ENCODE assay signal across 34 cellular contexts in genomic region chr17:71464241-71464640, GRCh38.
"Had no signal": no experiment of that assay in that cellular context is flagged by ENCODE, and none has a peak within 500 bp of the region (broad histone marks: within the 10 kb centered on the region; RNA-seq: fewer than 3 reads in every experiment).

No MANE protein-coding gene starts in this region.

- H3K4me2 ChIP-seq: PC-9 had no signal

- H3K36me3 Mint-ChIP-seq: activated CD8-positive, alpha-beta memory T cell treated with anti-CD3 and anti-CD28 coated beads, Interleukin-2, amount 10 ng/mL, durations not matched to agents 7 days and 5 days; activated naive CD8-positive, alpha-beta T cell treated with anti-CD3 and anti-CD28 coated beads for 36 hours had no signal

- ATAC-seq: activated CD8-positive, alpha-beta memory T cell treated with anti-CD3 and anti-CD28 coated beads, Interleukin-2, amount 10 ng/mL, durations not matched to agents 7 days and 5 days; K562 had no signal

- H3K27ac Mint-ChIP-seq: activated B cell treated with CpG ODN at 0.5 μM for 24 hours; activated CD4-positive, alpha-beta memory T cell treated with anti-CD3 and anti-CD28 coated beads, Interleukin-2, amount 10 ng/mL, durations not matched to agents 7 days and 5 days; activated CD8-positive, alpha-beta memory T cell treated with anti-CD3 and anti-CD28 coated beads, Interleukin-2, amount 10 ng/mL, durations not matched to agents 7 days and 5 days; activated naive CD8-positive, alpha-beta T cell treated with anti-CD3 and anti-CD28 coated beads for 36 hours had no signal

- H2AFZ ChIP-seq: PC-9 had no signal

- FAIRE-seq: K562, RCC 7860 had no signal

- H3K4me3 ChIP-seq: K562, PC-9 had no signal

- H3K9me3 Mint-ChIP-seq: activated naive CD8-positive, alpha-beta T cell treated with anti-CD3 and anti-CD28 coated beads for 36 hours had no signal

- H3K27me3 Mint-ChIP-seq: activated B cell treated with CpG ODN at 0.5 μM for 24 hours; activated CD4-positive, alpha-beta memory T cell treated with anti-CD3 and anti-CD28 coated beads, Interleukin-2, amount 10 ng/mL, durations not matched to agents 7 days and 5 days; activated CD8-positive, alpha-beta memory T cell treated with anti-CD3 and anti-CD28 coated beads, Interleukin-2, amount 10 ng/mL, durations not matched to agents 7 days and 5 days had no signal

- H3K27ac ChIP-seq: PC-9, RWPE1, VCaP had no signal

- H3K4me1 Mint-ChIP-seq: activated B cell treated with CpG ODN at 0.5 μM for 24 hours; activated CD4-positive, alpha-beta memory T cell treated with anti-CD3 and anti-CD28 coated beads, Interleukin-2, amount 10 ng/mL, durations not matched to agents 7 days and 5 days; activated CD8-positive, alpha-beta memory T cell treated with anti-CD3 and anti-CD28 coated beads, Interleukin-2, amount 10 ng/mL, durations not matched to agents 7 days and 5 days; activated naive CD8-positive, alpha-beta T cell treated with anti-CD3 and anti-CD28 coated beads for 36 hours had no signal

- H3K4me3 Mint-ChIP-seq: activated B cell treated with CpG ODN at 0.5 μM for 24 hours; activated CD4-positive, alpha-beta memory T cell treated with anti-CD3 and anti-CD28 coated beads, Interleukin-2, amount 10 ng/mL, durations not matched to agents 7 days and 5 days; activated CD8-positive, alpha-beta memory T cell treated with anti-CD3 and anti-CD28 coated beads, Interleukin-2, amount 10 ng/mL, durations not matched to agents 7 days and 5 days; activated naive CD8-positive, alpha-beta T cell treated with anti-CD3 and anti-CD28 coated beads for 36 hours had no signal

- DNase-seq: activated B cell treated with CpG ODN at 0.5 μM for 24 hours; activated CD4-positive, alpha-beta memory T cell treated with anti-CD3 and anti-CD28 coated beads, Interleukin-2, amount 10 ng/mL, durations not matched to agents 7 days and 5 days; activated CD4-positive, alpha-beta T cell treated with anti-CD3 and anti-CD28 coated beads for 48 hours; activated CD4-positive, CD25-positive, alpha-beta regulatory T cell treated with anti-CD3 and anti-CD28 coated beads, Interleukin-2, amount 50 U/mL, for 72 hours; activated CD8-positive, alpha-beta memory T cell treated with anti-CD3 and anti-CD28 coated beads for 24 hours; activated CD8-positive, alpha-beta memory T cell treated with anti-CD3 and anti-CD28 coated beads, Interleukin-2, amount 10 ng/mL, durations not matched to agents 7 days and 5 days; activated CD8-positive, alpha-beta memory T cell treated with anti-CD3 and anti-CD28 coated beads, Interleukin-2, amount 50 U/mL, for 48 hours; activated effector memory CD4-positive, alpha-beta T cell treated with Interleukin-2 at 50 U/mL for 16 hours; activated naive CD4-positive, alpha-beta T cell; activated naive CD4-positive, alpha-beta T cell treated with anti-CD3 and anti-CD28 coated beads, Interleukin-2, amount 50 U/mL, for 16 hours; activated naive CD8-positive, alpha-beta T cell treated with anti-CD3 and anti-CD28 coated beads for 36 hours; activated T-cell treated with anti-CD3 and anti-CD28 coated beads, Interleukin-2, amount 50 U/mL, for 48 hours; amniotic stem cell; aorta; caudate nucleus; cerebellar nuclear complex; NCI-H1105; NCI-H1417 treated with DMSO at 0.1 percent for 48 hours; NCI-H1694 treated with DMSO at 0.1 percent for 48 hours; NCI-H2029; NCI-H2171; NCI-H446; NCI-H510A treated with DMSO at 0.1 percent for 48 hours; NCI-H526 treated with DMSO at 0.1 percent for 48 hours; PC-9; Right ventricle myocardium superior; SW 1271; T-helper 1 cell; T-helper 2 cell; T-helper 9 cell had no signal
